Comparison of ENCODE assay signal across 21 cellular contexts in genomic region chr2:11768940-11769339, GRCh38. TPM values are rescaled to one million over a fixed set of nuclear protein-coding genes. Genes with fewer than 3 reads are reported as not detected.
DNase-seq lines count a peak whose midpoint lies in the region; ATAC-seq and FAIRE-seq lines count a peak whose summit lies in the region.
"Had no signal": no experiment of that assay in that cellular context is flagged by ENCODE, and none has a peak within 500 bp of the region (broad histone marks: within the 10 kb centered on the region; RNA-seq: fewer than 3 reads in every experiment).

No MANE protein-coding gene starts in this region.

- ATAC-seq in stimulated activated naive CD8-positive, alpha-beta T cell treated with anti-CD3 and anti-CD28 coated beads, Interleukin-15, Interleukin-2, amounts not matched to agents 100 U/mL and 50 U/mL, for 24 hours = no peak
- no peak for ATAC-seq in T-cell (replicated peaks in 1 of 4)
- ATAC-seq in HG02840 (IDR thresholded peaks at IDR 0.05; ENCODE audit: low FRiP score, unreplicated experiment) = no peak
- ATAC-seq: GM23338, Right ventricle myocardium inferior had no signal

- H3K4me3 Mint-ChIP-seq in stimulated activated naive CD8-positive, alpha-beta T cell treated with anti-CD3 and anti-CD28 coated beads, Interleukin-15, Interleukin-2, amounts not matched to agents 100 ng/mL and 50 ng/mL, for 24 hours = no peak overlapping the region
- no peak overlapping the region for H3K4me3 Mint-ChIP-seq in T-cell
- H3K4me3 Mint-ChIP-seq: GM23338, IgD-negative memory B cell had no signal

- peaks cover 73% of the 10 kb centered on the region for H3K36me3 Mint-ChIP-seq in stimulated activated naive CD8-positive, alpha-beta T cell treated with anti-CD3 and anti-CD28 coated beads, Interleukin-15, Interleukin-2, amounts not matched to agents 100 ng/mL and 50 ng/mL, for 24 hours (ENCODE audit: low read depth)
- peaks cover 73% of the 10 kb centered on the region for H3K36me3 Mint-ChIP-seq in T-cell

- H3K4me1 Mint-ChIP-seq in stimulated activated naive CD8-positive, alpha-beta T cell treated with anti-CD3 and anti-CD28 coated beads, Interleukin-15, Interleukin-2, amounts not matched to agents 100 ng/mL and 50 ng/mL, for 24 hours (ENCODE audit: low read depth) = peaks cover 6% of the 10 kb centered on the region
- peaks cover 9 to 37% (median 17%) of the 10 kb centered on the region in 3 donors for H3K4me1 Mint-ChIP-seq in T-cell
- H3K4me1 Mint-ChIP-seq: GM23338 had no signal

- POLR2A ChIA-PET in T-cell (lab: Charles Lee) = no interaction called here

- no peak for FAIRE-seq in GM19239 (lab: Jason Lieb, UNC)
- FAIRE-seq: RCC 7860 had no signal

- no peaks in the 10 kb centered on the region for H3K27me3 Mint-ChIP-seq in stimulated activated naive CD8-positive, alpha-beta T cell treated with anti-CD3 and anti-CD28 coated beads, Interleukin-15, Interleukin-2, amounts not matched to agents 100 ng/mL and 50 ng/mL, for 24 hours
- no peaks in the 10 kb centered on the region for H3K27me3 Mint-ChIP-seq in T-cell
- H3K27me3 Mint-ChIP-seq: IgD-negative memory B cell had no signal

- H3K9me3 Mint-ChIP-seq in stimulated activated naive CD8-positive, alpha-beta T cell treated with anti-CD3 and anti-CD28 coated beads, Interleukin-15, Interleukin-2, amounts not matched to agents 100 ng/mL and 50 ng/mL, for 24 hours = no peaks in the 10 kb centered on the region
- H3K9me3 Mint-ChIP-seq in T-cell = no peaks in the 10 kb centered on the region
- H3K9me3 Mint-ChIP-seq: GM23338, IgD-negative memory B cell had no signal

- H3K27ac Mint-ChIP-seq in stimulated activated naive CD8-positive, alpha-beta T cell treated with anti-CD3 and anti-CD28 coated beads, Interleukin-15, Interleukin-2, amounts not matched to agents 100 ng/mL and 50 ng/mL, for 24 hours = peak overlapping the region; percentile 33
- peak overlapping the region; percentile 65 to 68 for H3K27ac Mint-ChIP-seq in T-cell
- H3K27ac Mint-ChIP-seq: GM23338, IgD-negative memory B cell had no signal

- DNase-seq in stimulated activated naive CD8-positive, alpha-beta T cell treated with anti-CD3 and anti-CD28 coated beads, Interleukin-15, Interleukin-2, amounts not matched to agents 100 U/mL and 50 U/mL, for 24 hours = no peak
- no peak for DNase-seq in T-cell
- DNase-seq in fibroblast of gingiva (ENCODE audit: low read depth) = peak; percentile 49
- DNase-seq in GM19239 (ENCODE audit: insufficient read length, low spot score) = no peak
- no peak for DNase-seq in NCI-H1930 (lab: John Stamatoyannopoulos, UW)
- DNase-seq: ACHN, COR-L47, DMS153, GF-D8, HCEC 1CT, Karpas-422, NCI-H1417 treated with DMSO at 0.1 percent for 48 hours, NCI-H2081 treated with DMSO at 0.1 percent for 48 hours, NCI-H510A treated with DMSO at 0.1 percent for 48 hours, NCI-H774 had no signal

- CTCF ChIA-PET in T-cell (lab: Charles Lee) = no interaction called here

RNA-seq across cellular contexts. Expression of gene LPIN1, which starts 22.5 kb away (rescaled TPM):
- total RNA-seq in T-cell = 100 to 1,000 TPM in 2 of 5 donors, 10 to 100 TPM in 3; 67.1 to 102 (median 88.0) TPM
